17 cellular contexts compared by ENCODE assay signal in genomic region chr10:27207350-27207749, GRCh38. TPM values are rescaled to one million over a fixed set of nuclear protein-coding genes. Genes with fewer than 3 reads are reported as not detected.
DNase-seq lines count a peak whose midpoint lies in the region; ATAC-seq and TF ChIP-seq lines count a peak whose summit lies in the region.
"Had no signal": no experiment of that assay in that cellular context is flagged by ENCODE, and none has a peak within 500 bp of the region (broad histone marks: within the 10 kb centered on the region; RNA-seq: fewer than 3 reads in every experiment).

No MANE protein-coding gene starts in this region.

- in situ Hi-C loops in gastrocnemius medialis (cut with MboI; ENCODE audit: low sequenced_read_pairs in 4 of 4) = no loop called here

- intact Hi-C loops in gastrocnemius medialis (cut with DNase I; ENCODE audit: low total_unique reads) = no loop called here

- CTCF ChIA-PET in AG04449 (lab: Yijun Ruan, JAX) = interaction anchor here (1.4 to 1.7 kb wide), 2 partner anchors 16 to 154 kb away, joined by 4 to 11 read pairs; no protein-coding TSS in a partner anchor

- ATAC-seq in gastrocnemius medialis = no peak
- ATAC-seq: GM12878 had no signal

- H3K27ac ChIP-seq in right atrium auricular region (no peak overlapping the region), gastrocnemius medialis (no peak overlapping the region)
- H3K27ac ChIP-seq: C4-2B, KMS-11 had no signal

- H3K36me3 ChIP-seq in right atrium auricular region (peaks cover 94% of the 10 kb centered on the region), gastrocnemius medialis (peaks cover 3 to 90% of the 10 kb centered on the region in 2 donors)

- H3K27me3 ChIP-seq in right atrium auricular region (no peaks in the 10 kb centered on the region), gastrocnemius medialis (no peaks in the 10 kb centered on the region)
- H3K27me3 ChIP-seq: BE2C had no signal

- DNase-seq in AG04449 (ENCODE audit: low read depth, low spot score) (peak; percentile 14), EL (peak; percentile 3), NCI-H82 treated with DMSO at 0.1 percent for 48 hours (lab: John Stamatoyannopoulos, UW; ENCODE audit: unreplicated experiment) (peak; percentile 60), iris pigment epithelial cell (ENCODE audit: low read depth) (peak; percentile 49), right atrium auricular region (ENCODE audit: low spot score) (no peak), gastrocnemius medialis (no peak)
- DNase-seq in stimulated activated CD4-positive, alpha-beta T cell treated with anti-CD3 and anti-CD28 coated beads, Interleukin-2, amount 100 ng/mL, for 24 hours = no peak
- DNase-seq: 8988T; ACHN; BE2C; CD4-positive, alpha-beta memory T cell; DMS53; GOT3; H9 had no signal

- H3K4me3 ChIP-seq in AG04449 (ENCODE audit: low read depth, low read length) (no peak overlapping the region), right atrium auricular region (no peak overlapping the region), gastrocnemius medialis (no peak overlapping the region)
- H3K4me3 ChIP-seq: GM12878 had no signal

- TF ChIP-seq POLR2A in gastrocnemius medialis (IDR thresholded peaks at IDR 0.05) = no peak

- TF ChIP-seq CTCF in AG04449 (IDR thresholded peaks at IDR 0.05; ENCODE audit: insufficient read depth, low read length, missing control alignments) (no peak), right atrium auricular region (IDR thresholded peaks at IDR 0.05) (no peak), gastrocnemius medialis (IDR thresholded peaks at IDR 0.05 in 4 of 5, conservative IDR thresholded peaks at IDR 0.05 in 1 of 5) (no peak)

- H3K9me3 ChIP-seq in right atrium auricular region (no peaks in the 10 kb centered on the region), gastrocnemius medialis (no peaks in the 10 kb centered on the region)
- H3K9me3 ChIP-seq: BE2C had no signal

- POLR2A ChIA-PET in AG04449 (lab: Yijun Ruan, JAX) = no interaction called here

- H3K4me1 ChIP-seq in right atrium auricular region = no peaks in the 10 kb centered on the region
- no peaks in the 10 kb centered on the region for H3K4me1 ChIP-seq in gastrocnemius medialis
- H3K4me1 ChIP-seq: BE2C had no signal

RNA-seq across cellular contexts. Expression of gene ACBD5, which starts 33.2 kb away (rescaled TPM):
- 10 to 100 TPM; 24.9 to 36.9 TPM for total RNA-seq in right atrium auricular region
- total RNA-seq in gastrocnemius medialis = 10 to 100 TPM; 24.0 to 37.4 (median 34.3) TPM

RNA-seq across cellular contexts. Expression of gene MASTL, which starts 52.2 kb away (rescaled TPM):
- total RNA-seq in right atrium auricular region (1 to 10 TPM; 2.0 to 3.1 TPM), gastrocnemius medialis (1 to 10 TPM; 2.0 to 3.6 (median 2.9) TPM)

RNA-seq across cellular contexts. Expression of gene YME1L1, which starts 53.2 kb away (rescaled TPM):
- 10 to 100 TPM; 53.7 to 64.3 TPM for total RNA-seq in right atrium auricular region
- total RNA-seq in gastrocnemius medialis = 100 to 1,000 TPM in 1 of 4 donors, 10 to 100 TPM in 3; 79.2 to 100 (median 88.7) TPM

Comparison
In these comparisons a context has a peak if more than half of its experiments do, and no peak if none do; other contexts are left out.
1. DNase-seq: peak in AG04449 (single experiment), EL (single experiment), NCI-H82 treated with DMSO at 0.1 percent for 48 hours (single experiment) and iris pigment epithelial cell (single experiment); none in stimulated activated CD4-positive, alpha-beta T cell treated with anti-CD3 and anti-CD28 coated beads, Interleukin-2, amount 100 ng/mL, for 24 hours (0 of 2), right atrium auricular region (single experiment) and gastrocnemius medialis (0 of 2).